Comparison of ENCODE assay signal across 8 cellular contexts in genomic region chrX:74421181-74422028, GRCh38. TPM values are rescaled to one million over a fixed set of nuclear protein-coding genes. Genes with fewer than 3 reads are reported as not detected.
A peak's percentile ranks its signal among the peaks of the same experiment; 100 is the strongest.
DNase-seq lines count a peak whose midpoint lies in the region; ATAC-seq and TF ChIP-seq lines count a peak whose summit lies in the region.

SLC16A2 (plus strand) TSS chrX:74421493; CDS start chrX:74421638, 145 bp downstream.

- no peaks in the 10 kb centered on the region for H3K9me3 Mint-ChIP-seq in activated T-helper 2 cell treated with anti-CD3 and anti-CD28 coated beads, Interferon-gamma antibody, Interleukin-2, Interleukin-4, amounts not matched to agents 10 μg/mL and 5 μg/mL and 100 μg/mL, durations not matched to agents 14 hours and 24 hours and 36 hours

- H3K27me3 ChIP-seq in muscle layer of duodenum (ENCODE audit: low read depth, low read length), result no peaks in the 10 kb centered on the region
- H3K27me3 ChIP-seq in suprapubic skin, result no peaks in the 10 kb centered on the region

- H3K4me1 Mint-ChIP-seq in activated T-helper 2 cell treated with anti-CD3 and anti-CD28 coated beads, Interferon-gamma antibody, Interleukin-2, Interleukin-4, amounts not matched to agents 10 μg/mL and 5 μg/mL and 100 μg/mL, durations not matched to agents 14 hours and 24 hours and 36 hours (ENCODE audit: low read depth), result peaks cover 3% of the 10 kb centered on the region

- peak; percentile 67 for ATAC-seq in GM18498 (IDR thresholded peaks at IDR 0.05; ENCODE audit: unreplicated experiment)
- ATAC-seq in HG03378 (IDR thresholded peaks at IDR 0.05; ENCODE audit: unreplicated experiment), result no peak

- H3K36me3 Mint-ChIP-seq in activated T-helper 2 cell treated with anti-CD3 and anti-CD28 coated beads, Interferon-gamma antibody, Interleukin-2, Interleukin-4, amounts not matched to agents 10 μg/mL and 5 μg/mL and 100 μg/mL, durations not matched to agents 14 hours and 24 hours and 36 hours (ENCODE audit: low read depth), result no peaks in the 10 kb centered on the region

- H3K27ac ChIP-seq in 22Rv1 (peak within 1 kb of the TSS; percentile 71), muscle layer of duodenum (ENCODE audit: low read length) (peak within 1 kb of the TSS; percentile 69), suprapubic skin (peak within 1 kb of the TSS; percentile 82)

- H3K4me1 ChIP-seq in muscle layer of duodenum (ENCODE audit: control insufficient read depth in 1 of 2, insufficient read depth in 2 of 2, low read length in 2 of 2) (peaks cover 0 to 3% of the 10 kb centered on the region in 2 donors), suprapubic skin (peaks cover 16% of the 10 kb centered on the region)

- H3K27me3 Mint-ChIP-seq in activated T-helper 2 cell treated with anti-CD3 and anti-CD28 coated beads, Interferon-gamma antibody, Interleukin-2, Interleukin-4, amounts not matched to agents 10 μg/mL and 5 μg/mL and 100 μg/mL, durations not matched to agents 14 hours and 24 hours and 36 hours (ENCODE audit: low read depth), result peaks cover 30% of the 10 kb centered on the region

- DNase-seq in NCI-H526 (lab: John Stamatoyannopoulos, UW), result peak; percentile 45 to 83
- peak; percentile 9 for DNase-seq in activated T-helper 2 cell treated with anti-CD3 and anti-CD28 coated beads, Interferon-gamma antibody, Interleukin-2, Interleukin-4, amounts not matched to agents 10 μg/mL and 5 μg/mL and 100 μg/mL, durations not matched to agents 14 hours and 24 hours and 36 hours (ENCODE audit: low spot score)
- DNase-seq in fibroblast of mammary gland (ENCODE audit: low read depth), result peak; percentile 71
- peak; percentile 79 to 81 for DNase-seq in suprapubic skin (ENCODE audit: low spot score in 2 of 2)

- no peak within 1 kb of the TSS for H3K27ac Mint-ChIP-seq in activated T-helper 2 cell treated with anti-CD3 and anti-CD28 coated beads, Interferon-gamma antibody, Interleukin-2, Interleukin-4, amounts not matched to agents 10 μg/mL and 5 μg/mL and 100 μg/mL, durations not matched to agents 14 hours and 24 hours and 36 hours

- no peaks in the 10 kb centered on the region for H3K36me3 ChIP-seq in muscle layer of duodenum (ENCODE audit: control insufficient read depth in 1 of 2, insufficient read depth in 2 of 2, low read length in 2 of 2)
- no peaks in the 10 kb centered on the region for H3K36me3 ChIP-seq in suprapubic skin

- H3K9me3 ChIP-seq in muscle layer of duodenum (ENCODE audit: control insufficient read depth in 1 of 2, low read length in 2 of 2), result no peaks in the 10 kb centered on the region
- no peaks in the 10 kb centered on the region for H3K9me3 ChIP-seq in suprapubic skin

- no peak for TF ChIP-seq CTCF in 22Rv1 (IDR thresholded peaks at IDR 0.05)
- TF ChIP-seq CTCF in fibroblast of mammary gland (conservative IDR thresholded peaks at IDR 0.05; ENCODE audit: control insufficient read depth, insufficient read depth, low read depth, low read length), result no peak
- TF ChIP-seq CTCF in suprapubic skin (IDR thresholded peaks at IDR 0.05), result no peak

- peak within 1 kb of the TSS; percentile 79 for H3K4me3 Mint-ChIP-seq in activated T-helper 2 cell treated with anti-CD3 and anti-CD28 coated beads, Interferon-gamma antibody, Interleukin-2, Interleukin-4, amounts not matched to agents 10 μg/mL and 5 μg/mL and 100 μg/mL, durations not matched to agents 14 hours and 24 hours and 36 hours (ENCODE audit: low read depth)

- peak within 1 kb of the TSS; percentile 55 for H3K4me3 ChIP-seq in fibroblast of mammary gland (ENCODE audit: control insufficient read depth, low read depth, low read length)
- H3K4me3 ChIP-seq in muscle layer of duodenum (ENCODE audit: low read depth in 1 of 2, low read length in 2 of 2), result peak within 1 kb of the TSS; percentile 57 to 66
- peak within 1 kb of the TSS; percentile 58 for H3K4me3 ChIP-seq in suprapubic skin

- no peak for TF ChIP-seq EP300 in suprapubic skin (IDR thresholded peaks at IDR 0.05)

- WGBS in suprapubic skin, result 47% methylated on average over 22 of the region's 55 CpGs

- intact Hi-C loops in activated T-helper 2 cell treated with anti-CD3 and anti-CD28 coated beads, Interferon-gamma antibody, Interleukin-2, Interleukin-4, amounts not matched to agents 10 μg/mL and 5 μg/mL and 100 μg/mL, durations not matched to agents 14 hours and 24 hours and 36 hours (cut with micrococcal nuclease), result no loop called here

- TF ChIP-seq POLR2A in suprapubic skin (IDR thresholded peaks at IDR 0.05), result no peak

RNA-seq across cellular contexts. Expression of gene SLC16A2, which starts in this region (rescaled TPM):
- 1.1 and 1.5 TPM in 2 replicates for total RNA-seq in activated T-helper 2 cell treated with anti-CD3 and anti-CD28 coated beads, Interferon-gamma antibody, Interleukin-2, Interleukin-4, amounts not matched to agents 10 μg/mL and 5 μg/mL and 100 μg/mL, durations not matched to agents 14 hours and 24 hours and 36 hours
- total RNA-seq in suprapubic skin, result 1 to 10 TPM; 2.6 to 6.0 (median 3.7) TPM

Comparison
In these comparisons a context has a peak if more than half of its experiments do, and no peak if none do; other contexts are left out.
1. DNase-seq: peak in every context shown above with its lines; median percentile 80 in suprapubic skin; 71 in fibroblast of mammary gland; 64 in NCI-H526; 9 in activated T-helper 2 cell treated with anti-CD3 and anti-CD28 coated beads, Interferon-gamma antibody, Interleukin-2, Interleukin-4, amounts not matched to agents 10 μg/mL and 5 μg/mL and 100 μg/mL, durations not matched to agents 14 hours and 24 hours and 36 hours.